Comparison of ENCODE assay signal across 1 cellular context in genomic region chr17:81978901-81979298, GRCh38.
TF ChIP-seq lines count a peak whose summit lies in the region.

No MANE protein-coding gene starts in this region.

TF ChIP-seq in IMR-90, 13 proteins besides CTCF, POLR2A, EP300 and RAD21:
- TF ChIP-seq CEBPB (IDR thresholded peaks at IDR 0.05; ENCODE audit: low read depth, low read length) (no peak), RFX5 (IDR thresholded peaks at IDR 0.05; ENCODE audit: low read depth, low read length) (no peak)
TF ChIP-seq in IMR-90: peak in this region for 0.
